8 cellular contexts compared by ENCODE assay signal in genomic region chr1:51570063-51570720, GRCh38. TPM values are rescaled to one million over a fixed set of nuclear protein-coding genes. Genes with fewer than 3 reads are reported as not detected.
DNase-seq lines count a peak whose midpoint lies in the region; ATAC-seq, FAIRE-seq and TF ChIP-seq lines count a peak whose summit lies in the region.

No MANE protein-coding gene starts in this region.

- H3K9me3 ChIP-seq in cardiac muscle cell (ENCODE audit: low read depth): no peaks in the 10 kb centered on the region
- no peaks in the 10 kb centered on the region for H3K9me3 ChIP-seq in GM12878 (replicated peaks; ENCODE audit: control insufficient read depth, insufficient read depth, low read length)
- no peaks in the 10 kb centered on the region for H3K9me3 ChIP-seq in upper lobe of right lung

- intact Hi-C loops in cardiac septum (cut with DNase I): no loop called here
- intact Hi-C loops in GM12878 (cut with micrococcal nuclease; ENCODE audit: unreplicated experiment): no loop called here
- intact Hi-C loops in upper lobe of right lung (cut with DNase I): no loop called here

- DNase-seq in cardiac muscle cell (ENCODE audit: low read depth in 1 of 2, low spot score in 1 of 2): no peak
- no peak for DNase-seq in cardiac septum (ENCODE audit: low spot score)
- DNase-seq in GM12878 (ENCODE audit: low read depth, low spot score): no peak
- DNase-seq in upper lobe of right lung: no peak
- DNase-seq in cerebellar nuclear complex (lab: John Stamatoyannopoulos, UW): no peak
- no peak for DNase-seq in HK-2 (ENCODE audit: unreplicated experiment)
- no peak for DNase-seq in urothelium cell line (ENCODE audit: low spot score)

- no peaks in the 10 kb centered on the region for H4K20me1 ChIP-seq in GM12878 (ENCODE audit: control insufficient read depth, insufficient read depth)

- TF ChIP-seq EP300 in GM12878 (IDR thresholded peaks at IDR 0.05; ENCODE audit: borderline replicate concordance in 1 of 2, control insufficient read depth in 1 of 2, low read depth in 2 of 2, low read length in 2 of 2): no peak

- POLR2A ChIA-PET in GM12878 (lab: Charles Lee): no interaction called here

- peak overlapping the region; percentile 45 for H3K9ac ChIP-seq in GM12878 (ENCODE audit: control insufficient read depth, insufficient read depth, low read length)

- H2AFZ ChIP-seq in GM12878 (ENCODE audit: control insufficient read depth, low read depth, low read length): peak overlapping the region; percentile 21; the same call in 1 of the 2 replicates

- no peak for TF ChIP-seq RAD21 in GM12878 (IDR thresholded peaks at IDR 0.05; ENCODE audit: insufficient read depth, low read depth, low read length)

- H3K4me1 ChIP-seq in cardiac muscle cell (ENCODE audit: low read depth) (peaks cover 38% of the 10 kb centered on the region), GM12878 (ENCODE audit: control insufficient read depth, insufficient read depth, low read length) (peaks cover 34% of the 10 kb centered on the region), upper lobe of right lung (peaks cover 21% of the 10 kb centered on the region)

- FAIRE-seq in GM12878 (lab: Jason Lieb, UNC) (no peak), urothelium cell line (lab: Jason Lieb, UNC) (no peak)

- no peak for TF ChIP-seq CTCF in cardiac muscle cell (IDR thresholded peaks at IDR 0.05; ENCODE audit: low read depth, low read length)
- TF ChIP-seq CTCF in GM12878 (IDR thresholded peaks at IDR 0.05 in 2 of 3, conservative IDR thresholded peaks at IDR 0.05 in 1 of 3; ENCODE audit: control insufficient read depth in 2 of 3, extremely low read depth in 1 of 3, insufficient read depth in 1 of 3, low read depth in 3 of 3, low read length in 3 of 3): no peak
- TF ChIP-seq CTCF in upper lobe of right lung (IDR thresholded peaks at IDR 0.05): no peak

- RAD21 ChIA-PET in GM12878 (lab: Charles Lee; ENCODE audit: unreplicated experiment): interaction anchor here (0.5 to 1.5 kb wide), 5 partner anchors 45 to 327 kb away, joined by 3 to 16 read pairs (median 4); no protein-coding TSS in a partner anchor

- no TSS peak for BruUV-seq in GM12878 (replicated peaks; lab: Mats Ljungman, UMichigan)

- H3K36me3 ChIP-seq in cardiac muscle cell (no peaks in the 10 kb centered on the region), GM12878 (ENCODE audit: control insufficient read depth in 2 of 2, insufficient read depth in 2 of 2, low read length in 1 of 2) (no peaks in the 10 kb centered on the region), upper lobe of right lung (no peaks in the 10 kb centered on the region)

- ATAC-seq in HG03565 (IDR thresholded peaks at IDR 0.05; ENCODE audit: unreplicated experiment): peak; percentile 48
- ATAC-seq in GM12878: peak; percentile 77
- ATAC-seq in upper lobe of right lung: no peak

- no peaks in the 10 kb centered on the region for H3K27me3 ChIP-seq in cardiac muscle cell
- H3K27me3 ChIP-seq in GM12878 (replicated peaks in 1 of 2; ENCODE audit: control insufficient read depth in 2 of 2, insufficient read depth in 2 of 2, low read length in 1 of 2): no peaks in the 10 kb centered on the region
- H3K27me3 ChIP-seq in upper lobe of right lung: no peaks in the 10 kb centered on the region

- H3K27ac ChIP-seq in cardiac muscle cell (peak overlapping the region; percentile 38), GM12878 (ENCODE audit: control insufficient read depth, insufficient read depth) (peak overlapping the region; percentile 74), upper lobe of right lung (peak overlapping the region; percentile 5)

- H3K79me2 ChIP-seq in GM12878 (ENCODE audit: control insufficient read depth, insufficient read depth, low read length): no peaks in the 10 kb centered on the region

- peak overlapping the region; percentile 92 for H3K4me2 ChIP-seq in GM12878 (ENCODE audit: control insufficient read depth, insufficient read depth)

- SMC1A ChIA-PET in GM12878 (lab: Charles Lee; ENCODE audit: uncharacterized antibody, unreplicated experiment): interaction anchor here (1.1 to 1.6 kb wide), 3 partner anchors 196 to 207 kb away, joined by 3 to 13 read pairs (median 6); no protein-coding TSS in a partner anchor

- 0% methylated on average over 4 of the region's 4 CpGs for WGBS in GM12878 (ENCODE audit: insufficient coverage, insufficient replicate concordance, low lambda C conversion rate, missing lambda C conversion rate)

- in situ Hi-C loops in GM12878 (cut with MboI): no loop called here

- TF ChIP-seq POLR2A in GM12878 (IDR thresholded peaks at IDR 0.05; ENCODE audit: low read depth, low read length): no peak

- CTCF ChIA-PET in GM12878 (lab: Yijun Ruan, JAX): interaction anchor here (0.5 to 5.8 kb wide), 4 partner anchors 35 to 198 kb away, joined by 3 to 45 read pairs (median 4); no protein-coding TSS in a partner anchor

- H3K4me3 ChIP-seq in cardiac muscle cell: no peak overlapping the region
- peak overlapping the region; percentile 17; the same call in 1 of the 2 replicates for H3K4me3 ChIP-seq in GM12878
- no peak overlapping the region for H3K4me3 ChIP-seq in upper lobe of right lung

TF ChIP-seq in GM12878, 131 proteins besides CTCF, POLR2A, EP300 and RAD21 (continues in another document):
- peak; percentile 55; the same call in 1 of the 2 replicates for TF ChIP-seq CBFB (IDR thresholded peaks at IDR 0.05; ENCODE audit: low read depth)
- TF ChIP-seq, protein P1, sequence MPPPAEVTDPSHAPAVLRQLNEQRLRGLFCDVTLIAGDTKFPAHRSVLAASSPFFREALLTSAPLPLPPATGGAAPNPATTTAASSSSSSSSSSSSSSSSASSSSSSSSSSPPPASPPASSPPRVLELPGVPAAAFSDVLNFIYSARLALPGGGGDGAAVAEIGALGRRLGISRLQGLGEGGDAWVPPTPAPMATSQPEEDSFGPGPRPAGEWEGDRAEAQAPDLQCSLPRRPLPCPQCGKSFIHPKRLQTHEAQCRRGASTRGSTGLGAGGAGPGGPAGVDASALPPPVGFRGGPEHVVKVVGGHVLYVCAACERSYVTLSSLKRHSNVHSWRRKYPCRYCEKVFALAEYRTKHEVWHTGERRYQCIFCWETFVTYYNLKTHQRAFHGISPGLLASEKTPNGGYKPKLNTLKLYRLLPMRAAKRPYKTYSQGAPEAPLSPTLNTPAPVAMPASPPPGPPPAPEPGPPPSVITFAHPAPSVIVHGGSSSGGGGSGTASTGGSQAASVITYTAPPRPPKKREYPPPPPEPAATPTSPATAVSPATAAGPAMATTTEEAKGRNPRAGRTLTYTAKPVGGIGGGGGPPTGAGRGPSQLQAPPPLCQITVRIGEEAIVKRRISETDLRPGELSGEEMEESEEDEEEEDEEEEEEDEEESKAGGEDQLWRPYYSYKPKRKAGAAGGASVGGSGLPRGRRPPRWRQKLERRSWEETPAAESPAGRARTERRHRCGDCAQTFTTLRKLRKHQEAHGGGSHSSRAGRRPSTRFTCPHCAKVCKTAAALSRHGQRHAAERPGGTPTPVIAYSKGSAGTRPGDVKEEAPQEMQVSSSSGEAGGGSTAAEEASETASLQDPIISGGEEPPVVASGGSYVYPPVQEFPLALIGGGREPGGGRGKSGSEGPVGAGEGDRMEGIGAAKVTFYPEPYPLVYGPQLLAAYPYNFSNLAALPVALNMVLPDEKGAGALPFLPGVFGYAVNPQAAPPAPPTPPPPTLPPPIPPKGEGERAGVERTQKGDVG (CRISPR knock-in tag; IDR thresholded peaks at IDR 0.05): no peak

RNA-seq across cellular contexts. Expression of gene OSBPL9, which starts 46.7 kb away (rescaled TPM):
- total RNA-seq in cardiac muscle cell (104 and 108 TPM in 2 replicates), cardiac septum (48.7 TPM), GM12878 (2014; rRNA removed) (128 and 139 TPM in 2 replicates), GM12878 (2014; rRNA removed; fragmentation: Illumina TruSeq; extraction: Trizol) (150 and 151 TPM in 2 replicates), GM12878 (2021) (102 TPM in 2 replicates), upper lobe of right lung (72.7 TPM)
- polyA plus RNA-seq in cardiac muscle cell (91.1 and 103 TPM in 2 replicates), GM12878 (2011; rRNA removed) (114 and 129 TPM in 2 replicates), GM12878 (2014; fragmentation: Illumina TruSeq; extraction: Trizol) (156 and 202 TPM in 2 replicates), GM12878 (2014; fragmentation: Nextera tagmentation; extraction: Ambion mirVana) (10 to 100 TPM; 25.9 to 41.9 TPM), GM12878 (2014; rRNA removed) (89.1 and 103 TPM in 2 replicates), GM12878 (2016; fragmentation: Nextera tagmentation; extraction: Ambion mirVana) (100 to 1,000 TPM in 1 of 2 experiments, 10 to 100 TPM in 1; 98.7 to 112 TPM)
- 205 and 209 TPM in 2 replicates for total RNA-seq in GM12878 (2013; cell fraction: nucleolus; rRNA removed)
- polyA plus RNA-seq in GM12878 (2011; ENCODE audit: low read depth): 67.4 TPM
- 84.6 and 110 TPM in 2 replicates for polyA plus RNA-seq in GM12878 (2011; cell fraction: cytosol; rRNA removed)
- polyA plus RNA-seq in GM12878 (2011; cell fraction: nucleus; rRNA removed): 81.8 and 103 TPM in 2 replicates
- 68.8 and 80.0 TPM in 2 replicates for polyA plus RNA-seq in GM12878 (2012)
- 153 and 174 TPM in 2 replicates for polyA minus RNA-seq in GM12878 (2011; rRNA and poly(A)+ RNA removed)
- polyA minus RNA-seq in GM12878 (2011; cell fraction: cytosol; rRNA and poly(A)+ RNA removed): 37.0 and 63.4 TPM in 2 replicates
- 92.8 and 131 TPM in 2 replicates for polyA minus RNA-seq in GM12878 (2011; cell fraction: nucleus; rRNA and poly(A)+ RNA removed)

RNA-seq across cellular contexts. Expression of gene EPS15, which starts 51.1 kb away (rescaled TPM):
- 66.4 and 110 TPM in 2 replicates for total RNA-seq in cardiac muscle cell
- polyA plus RNA-seq in cardiac muscle cell: 34.1 and 57.5 TPM in 2 replicates
- 46.6 TPM for total RNA-seq in cardiac septum
- 323 and 356 TPM in 2 replicates for total RNA-seq in GM12878 (2013; cell fraction: nucleolus; rRNA removed)
- total RNA-seq in GM12878 (2014; rRNA removed): 53.4 and 65.1 TPM in 2 replicates
- total RNA-seq in GM12878 (2014; rRNA removed; fragmentation: Illumina TruSeq; extraction: Trizol): 71.6 and 75.1 TPM in 2 replicates
- 87.8 and 88.2 TPM in 2 replicates for total RNA-seq in GM12878 (2021)
- 19.0 TPM for polyA plus RNA-seq in GM12878 (2011; ENCODE audit: low read depth)
- polyA plus RNA-seq in GM12878 (2011; rRNA removed): 61.9 and 86.3 TPM in 2 replicates
- 23.5 and 33.2 TPM in 2 replicates for polyA plus RNA-seq in GM12878 (2011; cell fraction: cytosol; rRNA removed)
- polyA plus RNA-seq in GM12878 (2011; cell fraction: nucleus; rRNA removed): 33.4 and 34.4 TPM in 2 replicates
- polyA plus RNA-seq in GM12878 (2012): 27.6 and 33.8 TPM in 2 replicates
- polyA plus RNA-seq in GM12878 (2014; fragmentation: Illumina TruSeq; extraction: Trizol): 60.6 and 80.7 TPM in 2 replicates
- 10 to 100 TPM; 24.7 to 49.5 TPM for polyA plus RNA-seq in GM12878 (2014; fragmentation: Nextera tagmentation; extraction: Ambion mirVana)
- polyA plus RNA-seq in GM12878 (2014; rRNA removed): 37.6 and 43.3 TPM in 2 replicates
- 10 to 100 TPM; 55.5 to 57.1 TPM for polyA plus RNA-seq in GM12878 (2016; fragmentation: Nextera tagmentation; extraction: Ambion mirVana)
- 79.6 and 113 TPM in 2 replicates for polyA minus RNA-seq in GM12878 (2011; rRNA and poly(A)+ RNA removed)
- 37.7 and 45.4 TPM in 2 replicates for polyA minus RNA-seq in GM12878 (2011; cell fraction: cytosol; rRNA and poly(A)+ RNA removed)
- polyA minus RNA-seq in GM12878 (2011; cell fraction: nucleus; rRNA and poly(A)+ RNA removed): 29.9 and 40.9 TPM in 2 replicates
- 88.5 TPM for total RNA-seq in upper lobe of right lung

Comparison
In these comparisons a context has a peak if more than half of its experiments do, and no peak if none do; other contexts are left out.
1. H3K27ac ChIP-seq: peak in every context shown above with its lines; median percentile 74 in GM12878; 38 in cardiac muscle cell; 5 in upper lobe of right lung.